In the genomic region with DNA sequence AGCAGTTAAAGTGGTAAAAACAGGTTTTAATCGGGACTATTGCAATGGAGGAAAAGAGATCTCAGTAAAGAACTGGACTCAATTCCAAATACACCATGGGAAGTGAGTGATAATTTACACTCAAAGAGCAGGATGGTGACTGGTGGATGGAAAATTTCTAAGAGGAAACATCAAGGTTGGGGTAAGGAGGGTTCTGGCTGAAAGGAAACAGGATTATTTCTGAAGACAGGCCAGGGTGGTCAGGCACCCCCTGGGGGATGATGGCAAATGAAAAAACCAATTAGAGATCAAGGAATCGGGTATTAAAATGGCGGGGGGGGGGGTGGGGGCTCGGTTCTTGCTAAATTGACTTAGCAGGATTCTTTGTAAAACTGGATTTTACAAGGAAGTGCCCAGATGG, we compare ENCODE assay signal across 15 cellular contexts. TPM values are rescaled to one million over a fixed set of nuclear protein-coding genes. Genes with fewer than 3 reads are reported as not detected.
DNase-seq lines count a peak whose midpoint lies in the region; ATAC-seq and TF ChIP-seq lines count a peak whose summit lies in the region.
"Had no signal": no experiment of that assay in that cellular context is flagged by ENCODE, and none has a peak within 500 bp of the region (broad histone marks: within the 10 kb centered on the region; RNA-seq: fewer than 3 reads in every experiment).

No MANE protein-coding gene starts in this region.

- no peaks in the 10 kb centered on the region for H3K27me3 Mint-ChIP-seq in activated naive CD4-positive, alpha-beta T cell treated with anti-CD3 and anti-CD28 coated beads for 36 hours (ENCODE audit: low read depth)
- H3K27me3 Mint-ChIP-seq in activated naive CD4-positive, alpha-beta T cell treated with anti-CD3 and anti-CD28 coated beads, Interleukin-2, amount 10 ng/mL, durations not matched to agents 7 days and 5 days, result peaks cover 10% of the 10 kb centered on the region
- no peaks in the 10 kb centered on the region for H3K27me3 Mint-ChIP-seq in activated T-helper 17 cell treated with anti-CD3 and anti-CD28 coated beads, Interleukin-2, amount 50 U/mL, for 72 hours
- H3K27me3 Mint-ChIP-seq: natural killer cell treated with Interleukin-12 subunit alpha and Interleukin-12 subunit beta and Interleukin-15 and Interleukin-18, amount 100 ng/mL, for 72 hours had no signal

- no peaks in the 10 kb centered on the region for H3K36me3 ChIP-seq in neutrophil
- H3K36me3 ChIP-seq: sigmoid colon, thyroid gland had no signal

- H3K4me1 ChIP-seq in neutrophil (ENCODE audit: control insufficient read depth in 1 of 2, insufficient read depth in 1 of 2, low read depth in 1 of 2, low read length in 1 of 2), result peaks cover 7% of the 10 kb centered on the region in 2 experiments

- intact Hi-C loops in activated naive CD4-positive, alpha-beta T cell treated with anti-CD3 and anti-CD28 coated beads for 36 hours (cut with micrococcal nuclease), result no loop called here

- peaks cover 4% of the 10 kb centered on the region for H3K36me3 Mint-ChIP-seq in activated naive CD4-positive, alpha-beta T cell treated with anti-CD3 and anti-CD28 coated beads for 36 hours (ENCODE audit: low read depth)
- peaks cover 12% of the 10 kb centered on the region for H3K36me3 Mint-ChIP-seq in activated naive CD4-positive, alpha-beta T cell treated with anti-CD3 and anti-CD28 coated beads, Interleukin-2, amount 10 ng/mL, durations not matched to agents 7 days and 5 days
- H3K36me3 Mint-ChIP-seq in activated T-helper 17 cell treated with anti-CD3 and anti-CD28 coated beads, Interleukin-2, amount 50 U/mL, for 72 hours (ENCODE audit: low read depth), result no peaks in the 10 kb centered on the region
- H3K36me3 Mint-ChIP-seq: CD8-positive, alpha-beta T cell; natural killer cell treated with Interleukin-12 subunit alpha and Interleukin-12 subunit beta and Interleukin-15 and Interleukin-18, amount 100 ng/mL, for 72 hours; stimulated activated naive B cell treated with anti-CD40 and anti-IgM and Interleukin-4, amounts not matched to agents 10 μg/mL and 1 μg/mL and 100 μg/mL, for 72 hours had no signal

- no peak overlapping the region for H3K4me3 Mint-ChIP-seq in activated naive CD4-positive, alpha-beta T cell treated with anti-CD3 and anti-CD28 coated beads for 36 hours
- no peak overlapping the region for H3K4me3 Mint-ChIP-seq in activated naive CD4-positive, alpha-beta T cell treated with anti-CD3 and anti-CD28 coated beads, Interleukin-2, amount 10 ng/mL, durations not matched to agents 7 days and 5 days
- H3K4me3 Mint-ChIP-seq in activated T-helper 17 cell treated with anti-CD3 and anti-CD28 coated beads, Interleukin-2, amount 50 U/mL, for 72 hours, result peak overlapping the region; percentile 8
- H3K4me3 Mint-ChIP-seq: CD8-positive, alpha-beta T cell; natural killer cell treated with Interleukin-12 subunit alpha and Interleukin-12 subunit beta and Interleukin-15 and Interleukin-18, amount 100 ng/mL, for 72 hours; stimulated activated naive B cell treated with anti-CD40 and anti-IgM and Interleukin-4, amounts not matched to agents 10 μg/mL and 1 μg/mL and 100 μg/mL, for 72 hours had no signal

- H3K4me3 ChIP-seq in neutrophil (ENCODE audit: low read depth in 1 of 2, low read length in 1 of 2), result no peak overlapping the region
- H3K4me3 ChIP-seq: sigmoid colon, thyroid gland had no signal

- peaks cover 68% of the 10 kb centered on the region for H3K27me3 ChIP-seq in neutrophil
- H3K27me3 ChIP-seq: sigmoid colon, thyroid gland had no signal

- H3K27ac ChIP-seq in neutrophil, result peak overlapping the region; percentile 15
- H3K27ac ChIP-seq: thyroid gland had no signal

- peak overlapping the region; percentile 43 for H3K27ac Mint-ChIP-seq in activated naive CD4-positive, alpha-beta T cell treated with anti-CD3 and anti-CD28 coated beads for 36 hours
- H3K27ac Mint-ChIP-seq in activated naive CD4-positive, alpha-beta T cell treated with anti-CD3 and anti-CD28 coated beads, Interleukin-2, amount 10 ng/mL, durations not matched to agents 7 days and 5 days, result no peak overlapping the region
- H3K27ac Mint-ChIP-seq in activated T-helper 17 cell treated with anti-CD3 and anti-CD28 coated beads, Interleukin-2, amount 50 U/mL, for 72 hours, result peak overlapping the region; percentile 53
- H3K27ac Mint-ChIP-seq: CD8-positive, alpha-beta T cell; stimulated activated naive B cell treated with anti-CD40 and anti-IgM and Interleukin-4, amounts not matched to agents 10 μg/mL and 1 μg/mL and 100 μg/mL, for 72 hours had no signal

- DNase-seq in activated naive CD4-positive, alpha-beta T cell treated with anti-CD3 and anti-CD28 coated beads for 36 hours, result no peak
- DNase-seq in activated naive CD4-positive, alpha-beta T cell treated with anti-CD3 and anti-CD28 coated beads, Interleukin-2, amount 10 ng/mL, durations not matched to agents 7 days and 5 days, result no peak
- DNase-seq in DMS53 (lab: John Stamatoyannopoulos, UW) (peak; percentile 25), NCI-H187 (lab: John Stamatoyannopoulos, UW) (no peak), epidermal melanocyte (ENCODE audit: insufficient read length, low spot score) (no peak)
- DNase-seq: activated gamma-delta T cell had no signal

- H3K9me3 ChIP-seq in neutrophil, result no peaks in the 10 kb centered on the region
- H3K9me3 ChIP-seq: sigmoid colon, thyroid gland had no signal

- CTCF ChIA-PET in activated naive CD4-positive, alpha-beta T cell treated with anti-CD3 and anti-CD28 coated beads for 36 hours (lab: Charles Lee), result interaction anchor here (0.7 to 2.7 kb wide), 19 partner anchors 12 to 126 kb away, joined by 3 to 12 read pairs (median 3); partner anchors contain the start of gene HSD11B1
- CTCF ChIA-PET in activated naive CD4-positive, alpha-beta T cell treated with anti-CD3 and anti-CD28 coated beads, Interleukin-2, amount 10 ng/mL, durations not matched to agents 7 days and 5 days (lab: Charles Lee), result interaction anchor here (0.6 to 4.0 kb wide), 15 partner anchors 15 to 127 kb away, joined by 3 to 25 read pairs (median 5); partner anchors contain the start of genes CAMK1G and G0S2

- H3K4me1 Mint-ChIP-seq in activated naive CD4-positive, alpha-beta T cell treated with anti-CD3 and anti-CD28 coated beads for 36 hours (ENCODE audit: low read depth), result peaks cover 70% of the 10 kb centered on the region
- H3K4me1 Mint-ChIP-seq in activated naive CD4-positive, alpha-beta T cell treated with anti-CD3 and anti-CD28 coated beads, Interleukin-2, amount 10 ng/mL, durations not matched to agents 7 days and 5 days, result peaks cover 63% of the 10 kb centered on the region
- H3K4me1 Mint-ChIP-seq in activated T-helper 17 cell treated with anti-CD3 and anti-CD28 coated beads, Interleukin-2, amount 50 U/mL, for 72 hours, result peaks cover 21% of the 10 kb centered on the region

- H3K9me3 Mint-ChIP-seq in activated naive CD4-positive, alpha-beta T cell treated with anti-CD3 and anti-CD28 coated beads for 36 hours, result no peaks in the 10 kb centered on the region
- H3K9me3 Mint-ChIP-seq in activated naive CD4-positive, alpha-beta T cell treated with anti-CD3 and anti-CD28 coated beads, Interleukin-2, amount 10 ng/mL, durations not matched to agents 7 days and 5 days, result peaks cover 2% of the 10 kb centered on the region
- no peaks in the 10 kb centered on the region for H3K9me3 Mint-ChIP-seq in activated T-helper 17 cell treated with anti-CD3 and anti-CD28 coated beads, Interleukin-2, amount 50 U/mL, for 72 hours
- H3K9me3 Mint-ChIP-seq: CD8-positive, alpha-beta T cell; natural killer cell treated with Interleukin-12 subunit alpha and Interleukin-12 subunit beta and Interleukin-15 and Interleukin-18, amount 100 ng/mL, for 72 hours; stimulated activated naive B cell treated with anti-CD40 and anti-IgM and Interleukin-4, amounts not matched to agents 10 μg/mL and 1 μg/mL and 100 μg/mL, for 72 hours had no signal

- ATAC-seq in activated T-helper 17 cell treated with anti-CD3 and anti-CD28 coated beads, Interleukin-2, amount 50 U/mL, for 72 hours (replicated peaks), result no peak
- no peak for ATAC-seq in GM18873 (IDR thresholded peaks at IDR 0.05; ENCODE audit: low FRiP score, unreplicated experiment)

- TF ChIP-seq CTCF in neutrophil (IDR thresholded peaks at IDR 0.05), result no peak

RNA-seq across cellular contexts. Expression of gene HSD11B1, which starts 12.3 kb away (rescaled TPM):
- total RNA-seq in activated naive CD4-positive, alpha-beta T cell treated with anti-CD3 and anti-CD28 coated beads for 36 hours, result 1 to 10 TPM; 6.7 to 8.0 TPM
- total RNA-seq in activated T-helper 17 cell treated with anti-CD3 and anti-CD28 coated beads, Interleukin-2, amount 50 U/mL, for 72 hours, result 1 to 10 TPM; 2.4 to 9.7 TPM
- total RNA-seq: CD8-positive, alpha-beta T cell; cerebellum had no signal

RNA-seq across cellular contexts. Expression of gene G0S2, which starts 17.1 kb away (rescaled TPM):
- 100 to 1,000 TPM; 138 to 139 TPM for total RNA-seq in activated naive CD4-positive, alpha-beta T cell treated with anti-CD3 and anti-CD28 coated beads for 36 hours
- 10 to 100 TPM; 16.1 to 17.1 TPM for total RNA-seq in activated T-helper 17 cell treated with anti-CD3 and anti-CD28 coated beads, Interleukin-2, amount 50 U/mL, for 72 hours

RNA-seq across cellular contexts. Expression of gene LAMB3, which starts 40.1 kb away (rescaled TPM):
- total RNA-seq in activated naive CD4-positive, alpha-beta T cell treated with anti-CD3 and anti-CD28 coated beads for 36 hours, result 10 to 100 TPM; 11.8 to 13.0 TPM
- total RNA-seq in activated T-helper 17 cell treated with anti-CD3 and anti-CD28 coated beads, Interleukin-2, amount 50 U/mL, for 72 hours, result 10 to 100 TPM in 1 of 2 donors, 1 to 10 TPM in 1; 7.2 to 11.9 TPM
- total RNA-seq: CD8-positive, alpha-beta T cell had no signal

Comparison
In these comparisons a context has a peak if more than half of its experiments do, and no peak if none do; other contexts are left out.
1. RNA of gene G0S2, which starts 17.1 kb away (total RNA-seq): 138 to 139 TPM in activated naive CD4-positive, alpha-beta T cell treated with anti-CD3 and anti-CD28 coated beads for 36 hours; 16.1 to 17.1 TPM in activated T-helper 17 cell treated with anti-CD3 and anti-CD28 coated beads, Interleukin-2, amount 50 U/mL, for 72 hours; every median in the first group is over 4 times any median in the second.